19 cellular contexts compared by ENCODE assay signal in the genomic region with DNA sequence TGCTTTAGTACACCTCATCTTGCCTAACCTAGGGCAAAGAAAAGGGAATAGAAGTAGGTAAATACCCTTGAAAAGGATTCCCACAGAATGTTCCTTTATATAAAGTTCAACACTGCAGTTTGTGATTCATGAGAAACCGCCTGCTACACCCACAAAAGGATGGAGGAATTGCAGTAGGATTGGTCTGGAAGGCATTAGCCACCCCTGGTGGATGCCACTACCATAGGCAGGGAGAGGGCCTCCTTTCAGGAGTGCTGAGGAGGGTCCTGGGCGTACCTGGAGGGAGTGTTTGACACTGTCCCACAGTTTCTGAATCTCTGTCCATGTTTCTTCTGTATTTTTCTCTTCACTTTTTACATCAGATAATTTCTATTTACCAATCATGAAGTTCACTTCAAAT.
DNase-seq lines count a peak whose midpoint lies in the region; ATAC-seq, FAIRE-seq and TF ChIP-seq lines count a peak whose summit lies in the region.
"Had no signal": no experiment of that assay in that cellular context is flagged by ENCODE, and none has a peak within 500 bp of the region (broad histone marks: within the 10 kb centered on the region; RNA-seq: fewer than 3 reads in every experiment).

No MANE protein-coding gene starts in this region.

- DNase-seq in AG09309 (ENCODE audit: low read depth) (no peak), H7 (peak; percentile 58), K562 (ENCODE audit: extremely low read depth in 1 of 4, low spot score in 3 of 4) (no peak), iPS-NIHi7 (ENCODE audit: extremely low spot score) (peak; percentile 63), DMS153 (lab: John Stamatoyannopoulos, UW) (no peak), NCI-H1436 (lab: John Stamatoyannopoulos, UW) (no peak)
- DNase-seq: activated gamma-delta T cell treated with Interleukin-2 at 50 U/mL for 16 hours; body of pancreas; DMS53; effector CD8-positive, alpha-beta T cell; Kasumi-1; kidney glomerular epithelial cell; NCI-H2081 treated with DMSO at 0.1 percent for 48 hours; stimulated activated naive CD4-positive, alpha-beta T cell had no signal

- ATAC-seq in K562 (peak; percentile 52; the same call in 1 of the 3 replicates), GM18868 (IDR thresholded peaks at IDR 0.05; ENCODE audit: unreplicated experiment) (no peak), HG02588 (IDR thresholded peaks at IDR 0.05; ENCODE audit: unreplicated experiment) (no peak)
- ATAC-seq: body of pancreas, gastroesophageal sphincter had no signal

- 0% methylated on average over 2 of the region's 2 CpGs for WGBS in K562 (ENCODE audit: insufficient coverage, low coverage, missing lambda C conversion rate)

- CTCF ChIA-PET in K562 (lab: Yijun Ruan, JAX; ENCODE audit: low intra/inter-chr PET ratio): no interaction called here

- no peak for FAIRE-seq in K562 (lab: Jason Lieb, UNC)

- no peak for TF ChIP-seq POLR2A in K562 (conservative IDR thresholded peaks at IDR 0.05)

- no peak for TF ChIP-seq EP300 in K562 (IDR thresholded peaks at IDR 0.05; ENCODE audit: low read length)

- POLR2A ChIA-PET in K562 (lab: Yijun Ruan, JAX): no interaction called here

- no peaks in the 10 kb centered on the region for H3K4me1 ChIP-seq in K562 (replicated peaks in 1 of 2; ENCODE audit: control insufficient read depth in 2 of 2, insufficient read depth in 2 of 2, low read length in 2 of 2)
- H3K4me1 ChIP-seq: BLaER1, body of pancreas, gastroesophageal sphincter had no signal

- TF ChIP-seq CTCF in AG09309 (IDR thresholded peaks at IDR 0.05; ENCODE audit: control insufficient read depth, insufficient read depth, low read depth, low read length, missing control alignments) (peak; percentile 87), K562 (IDR thresholded peaks at IDR 0.05 in 2 of 3, conservative IDR thresholded peaks at IDR 0.05 in 1 of 3; ENCODE audit: insufficient read depth in 2 of 3, low read depth in 1 of 3, low read length in 3 of 3) (peak in 2 of 3 experiments; percentile 5 to 18; a peak in 2 of 6 replicates)

- no peaks in the 10 kb centered on the region for H3K9me1 ChIP-seq in K562 (ENCODE audit: control insufficient read depth, insufficient read depth, low read length)

- H3K4me2 ChIP-seq in K562 (ENCODE audit: insufficient read depth, low read length): no peak overlapping the region
- H3K4me2 ChIP-seq: BLaER1 had no signal

- H3K27ac ChIP-seq in K562 (ENCODE audit: extremely low read depth, low read depth, low read length): no peak overlapping the region
- H3K27ac ChIP-seq: BLaER1, body of pancreas, gastroesophageal sphincter, HL-60 had no signal

- in situ Hi-C loops in K562 (cut with MboI): no loop called here

- no TSS peak for BruUV-seq in K562 (replicated peaks; lab: Mats Ljungman, UMichigan)

- no peak overlapping the region for H2AFZ ChIP-seq in K562 (ENCODE audit: low read depth, low read length)

- H3K36me3 ChIP-seq in H7 (replicated peaks; ENCODE audit: control insufficient read depth, insufficient read depth, low read length): no peaks in the 10 kb centered on the region
- H3K36me3 ChIP-seq in K562 (ENCODE audit: control insufficient read depth, insufficient read depth, low read length): no peaks in the 10 kb centered on the region
- H3K36me3 ChIP-seq: BLaER1, gastroesophageal sphincter had no signal

- no peak overlapping the region for H3K9ac ChIP-seq in K562 (ENCODE audit: insufficient read depth in 1 of 2, low read depth in 2 of 2, low read length in 2 of 2)
- H3K9ac ChIP-seq: BLaER1 had no signal

- TF ChIP-seq RAD21 in K562 (CRISPR knock-in tag; conservative IDR thresholded peaks at IDR 0.05 in 1 of 2, IDR thresholded peaks at IDR 0.05 in 1 of 2): no peak

- no peak overlapping the region for H3K4me3 ChIP-seq in AG09309 (ENCODE audit: control insufficient read depth, low read depth, low read length)
- H3K4me3 ChIP-seq in H7 (ENCODE audit: insufficient read depth, low read depth, low read length): no peak overlapping the region
- H3K4me3 ChIP-seq in K562: no peak overlapping the region
- H3K4me3 ChIP-seq: BLaER1, body of pancreas, gastroesophageal sphincter had no signal

- intact Hi-C loops in K562 (cut with micrococcal nuclease): no loop called here

- H3K9me3 ChIP-seq in K562 (replicated peaks; ENCODE audit: control insufficient read depth, insufficient read depth, low read depth, low read length): no peaks in the 10 kb centered on the region
- H3K9me3 ChIP-seq: BLaER1, body of pancreas, gastroesophageal sphincter had no signal

- H3K79me2 ChIP-seq in K562 (ENCODE audit: control insufficient read depth, insufficient read depth, low read length): no peaks in the 10 kb centered on the region

- no peaks in the 10 kb centered on the region for H3K27me3 ChIP-seq in H7 (ENCODE audit: control insufficient read depth, insufficient read depth, low read length)
- no peaks in the 10 kb centered on the region; a peak in 1 of 5 replicates for H3K27me3 ChIP-seq in K562 (ENCODE audit: control insufficient read depth in 2 of 2, insufficient read depth in 2 of 2, low read length in 2 of 2)
- H3K27me3 ChIP-seq: BLaER1, body of pancreas, gastroesophageal sphincter had no signal

- no peaks in the 10 kb centered on the region for H4K20me1 ChIP-seq in K562 (replicated peaks; ENCODE audit: control insufficient read depth, insufficient read depth, low read length)
- H4K20me1 ChIP-seq: BLaER1 had no signal

TF ChIP-seq in K562, 482 proteins besides CTCF, POLR2A, EP300 and RAD21:
- TF ChIP-seq, protein P1, sequence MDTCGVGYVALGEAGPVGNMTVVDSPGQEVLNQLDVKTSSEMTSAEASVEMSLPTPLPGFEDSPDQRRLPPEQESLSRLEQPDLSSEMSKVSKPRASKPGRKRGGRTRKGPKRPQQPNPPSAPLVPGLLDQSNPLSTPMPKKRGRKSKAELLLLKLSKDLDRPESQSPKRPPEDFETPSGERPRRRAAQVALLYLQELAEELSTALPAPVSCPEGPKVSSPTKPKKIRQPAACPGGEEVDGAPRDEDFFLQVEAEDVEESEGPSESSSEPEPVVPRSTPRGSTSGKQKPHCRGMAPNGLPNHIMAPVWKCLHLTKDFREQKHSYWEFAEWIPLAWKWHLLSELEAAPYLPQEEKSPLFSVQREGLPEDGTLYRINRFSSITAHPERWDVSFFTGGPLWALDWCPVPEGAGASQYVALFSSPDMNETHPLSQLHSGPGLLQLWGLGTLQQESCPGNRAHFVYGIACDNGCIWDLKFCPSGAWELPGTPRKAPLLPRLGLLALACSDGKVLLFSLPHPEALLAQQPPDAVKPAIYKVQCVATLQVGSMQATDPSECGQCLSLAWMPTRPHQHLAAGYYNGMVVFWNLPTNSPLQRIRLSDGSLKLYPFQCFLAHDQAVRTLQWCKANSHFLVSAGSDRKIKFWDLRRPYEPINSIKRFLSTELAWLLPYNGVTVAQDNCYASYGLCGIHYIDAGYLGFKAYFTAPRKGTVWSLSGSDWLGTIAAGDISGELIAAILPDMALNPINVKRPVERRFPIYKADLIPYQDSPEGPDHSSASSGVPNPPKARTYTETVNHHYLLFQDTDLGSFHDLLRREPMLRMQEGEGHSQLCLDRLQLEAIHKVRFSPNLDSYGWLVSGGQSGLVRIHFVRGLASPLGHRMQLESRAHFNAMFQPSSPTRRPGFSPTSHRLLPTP (IDR thresholded peaks at IDR 0.05; ENCODE audit: borderline replicate concordance, extremely low read depth, insufficient read length): no peak
- TF ChIP-seq, protein P2, sequence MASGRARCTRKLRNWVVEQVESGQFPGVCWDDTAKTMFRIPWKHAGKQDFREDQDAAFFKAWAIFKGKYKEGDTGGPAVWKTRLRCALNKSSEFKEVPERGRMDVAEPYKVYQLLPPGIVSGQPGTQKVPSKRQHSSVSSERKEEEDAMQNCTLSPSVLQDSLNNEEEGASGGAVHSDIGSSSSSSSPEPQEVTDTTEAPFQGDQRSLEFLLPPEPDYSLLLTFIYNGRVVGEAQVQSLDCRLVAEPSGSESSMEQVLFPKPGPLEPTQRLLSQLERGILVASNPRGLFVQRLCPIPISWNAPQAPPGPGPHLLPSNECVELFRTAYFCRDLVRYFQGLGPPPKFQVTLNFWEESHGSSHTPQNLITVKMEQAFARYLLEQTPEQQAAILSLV (tag; IDR thresholded peaks at IDR 0.05): no peak
- TF ChIP-seq NR4A1 (CRISPR knock-in tag; IDR thresholded peaks at IDR 0.05) (no peak), NR4A1 (tag; IDR thresholded peaks at IDR 0.05) (no peak), RB1 (IDR thresholded peaks at IDR 0.05; ENCODE audit: low read depth) (no peak), PHTF2 (CRISPR knock-in tag; IDR thresholded peaks at IDR 0.05) (no peak), YBX1 (IDR thresholded peaks at IDR 0.05) (no peak), TAL1 (IDR thresholded peaks at IDR 0.05) (no peak), ZBED1 (IDR thresholded peaks at IDR 0.05) (no peak), BHLHE40 (IDR thresholded peaks at IDR 0.05; ENCODE audit: low read length) (no peak), PTRF (tag; IDR thresholded peaks at IDR 0.05) (no peak)
- TF ChIP-seq, protein P3, sequence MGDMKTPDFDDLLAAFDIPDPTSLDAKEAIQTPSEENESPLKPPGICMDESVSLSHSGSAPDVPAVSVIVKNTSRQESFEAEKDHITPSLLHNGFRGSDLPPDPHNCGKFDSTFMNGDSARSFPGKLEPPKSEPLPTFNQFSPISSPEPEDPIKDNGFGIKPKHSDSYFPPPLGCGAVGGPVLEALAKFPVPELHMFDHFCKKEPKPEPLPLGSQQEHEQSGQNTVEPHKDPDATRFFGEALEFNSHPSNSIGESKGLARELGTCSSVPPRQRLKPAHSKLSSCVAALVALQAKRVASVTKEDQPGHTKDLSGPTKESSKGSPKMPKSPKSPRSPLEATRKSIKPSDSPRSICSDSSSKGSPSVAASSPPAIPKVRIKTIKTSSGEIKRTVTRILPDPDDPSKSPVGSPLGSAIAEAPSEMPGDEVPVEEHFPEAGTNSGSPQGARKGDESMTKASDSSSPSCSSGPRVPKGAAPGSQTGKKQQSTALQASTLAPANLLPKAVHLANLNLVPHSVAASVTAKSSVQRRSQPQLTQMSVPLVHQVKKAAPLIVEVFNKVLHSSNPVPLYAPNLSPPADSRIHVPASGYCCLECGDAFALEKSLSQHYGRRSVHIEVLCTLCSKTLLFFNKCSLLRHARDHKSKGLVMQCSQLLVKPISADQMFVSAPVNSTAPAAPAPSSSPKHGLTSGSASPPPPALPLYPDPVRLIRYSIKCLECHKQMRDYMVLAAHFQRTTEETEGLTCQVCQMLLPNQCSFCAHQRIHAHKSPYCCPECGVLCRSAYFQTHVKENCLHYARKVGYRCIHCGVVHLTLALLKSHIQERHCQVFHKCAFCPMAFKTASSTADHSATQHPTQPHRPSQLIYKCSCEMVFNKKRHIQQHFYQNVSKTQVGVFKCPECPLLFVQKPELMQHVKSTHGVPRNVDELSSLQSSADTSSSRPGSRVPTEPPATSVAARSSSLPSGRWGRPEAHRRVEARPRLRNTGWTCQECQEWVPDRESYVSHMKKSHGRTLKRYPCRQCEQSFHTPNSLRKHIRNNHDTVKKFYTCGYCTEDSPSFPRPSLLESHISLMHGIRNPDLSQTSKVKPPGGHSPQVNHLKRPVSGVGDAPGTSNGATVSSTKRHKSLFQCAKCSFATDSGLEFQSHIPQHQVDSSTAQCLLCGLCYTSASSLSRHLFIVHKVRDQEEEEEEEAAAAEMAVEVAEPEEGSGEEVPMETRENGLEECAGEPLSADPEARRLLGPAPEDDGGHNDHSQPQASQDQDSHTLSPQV (IDR thresholded peaks at IDR 0.05): no peak

Comparison
In these comparisons a context has a peak if more than half of its experiments do, and no peak if none do; other contexts are left out.
1. DNase-seq: peak in H7 (single experiment) and iPS-NIHi7 (single experiment); none in AG09309 (single experiment), K562 (0 of 4), DMS153 (single experiment) and NCI-H1436 (single experiment).